In genomic region chr7:14115706-14116105, GRCh38 we compare ENCODE assay signal across 15 cellular contexts.
DNase-seq lines count a peak whose midpoint lies in the region; ATAC-seq and TF ChIP-seq lines count a peak whose summit lies in the region.
"Had no signal": no experiment of that assay in that cellular context is flagged by ENCODE, and none has a peak within 500 bp of the region (broad histone marks: within the 10 kb centered on the region; RNA-seq: fewer than 3 reads in every experiment).

No MANE protein-coding gene starts in this region.

- no peak overlapping the region for H3K56ac ChIP-seq in mesendoderm (ENCODE audit: low read length)

- no peak overlapping the region for H3K4me3 Mint-ChIP-seq in HFFc6
- H3K4me3 Mint-ChIP-seq: CD4-positive, alpha-beta memory T cell had no signal

- H3K18ac ChIP-seq in mesendoderm (ENCODE audit: low read length) = no peak overlapping the region

- no peak overlapping the region for H2BK120ac ChIP-seq in mesendoderm (ENCODE audit: low read depth, low read length)

- no peak overlapping the region for H2AK5ac ChIP-seq in mesendoderm (ENCODE audit: low read length)

- H2BK5ac ChIP-seq in mesendoderm (ENCODE audit: low read length) = no peak overlapping the region

- no peak overlapping the region for H3K4me3 ChIP-seq in mesendoderm (ENCODE audit: low read length)
- H3K4me3 ChIP-seq: A549 had no signal

- no peak overlapping the region for H3K27ac Mint-ChIP-seq in HFFc6
- H3K27ac Mint-ChIP-seq: CD4-positive, alpha-beta memory T cell had no signal

- H3K79me2 ChIP-seq in mesendoderm (ENCODE audit: control insufficient read depth, insufficient read depth, low read length) = no peaks in the 10 kb centered on the region

- no peaks in the 10 kb centered on the region for H3K36me3 Mint-ChIP-seq in HFFc6 (ENCODE audit: low read depth)
- H3K36me3 Mint-ChIP-seq: CD4-positive, alpha-beta memory T cell had no signal

- TF ChIP-seq CTCF in HFFc6 (IDR thresholded peaks at IDR 0.05) = no peak

- H3K9ac ChIP-seq in mesendoderm (ENCODE audit: low read length) = no peak overlapping the region

- H4K8ac ChIP-seq in mesendoderm (ENCODE audit: low read depth, low read length) = no peak overlapping the region

- H3K4ac ChIP-seq in mesendoderm (ENCODE audit: low read depth, low read length) = no peak overlapping the region

- H3K4me1 ChIP-seq in mesendoderm (ENCODE audit: control insufficient read depth, low read depth, low read length) = no peaks in the 10 kb centered on the region
- H3K4me1 ChIP-seq: A549, BE2C had no signal

- H3K23ac ChIP-seq in mesendoderm (ENCODE audit: low read length) = no peak overlapping the region

- WGBS in mesendoderm (ENCODE audit: extremely low coverage, insufficient coverage, low lambda C conversion rate) = no CpG with 5 or more reads among the region's 2 CpGs

- DNase-seq in HS-5 (ENCODE audit: low read depth) (peak; percentile 34), amniotic epithelial cell (ENCODE audit: low read depth) (peak; percentile 22), fibroblast of gingiva (ENCODE audit: low read depth) (peak; percentile 20), mesendoderm (peak; percentile 8), HFFc6 (no peak), foreskin melanocyte (no peak)
- no peak for DNase-seq in activated naive CD4-positive, alpha-beta T cell treated with anti-CD3 and anti-CD28 coated beads, Interleukin-2, amount 50 U/mL, for 16 hours
- DNase-seq: BE2C; CD4-positive, alpha-beta memory T cell; DMS79; HCEC 1CT; IMR-90 had no signal

- no peaks in the 10 kb centered on the region for H3K4me1 Mint-ChIP-seq in HFFc6 (ENCODE audit: low read depth)
- H3K4me1 Mint-ChIP-seq: CD4-positive, alpha-beta memory T cell had no signal

- H3K4me2 ChIP-seq in mesendoderm (ENCODE audit: low read length) = no peak overlapping the region
- H3K4me2 ChIP-seq: A549 had no signal

- no peak overlapping the region for H2BK15ac ChIP-seq in mesendoderm (replicated peaks; ENCODE audit: low read depth)

- no peaks in the 10 kb centered on the region for H3K9me3 Mint-ChIP-seq in HFFc6

- no peaks in the 10 kb centered on the region for H3K27me3 ChIP-seq in mesendoderm (ENCODE audit: insufficient read depth, low read length, poor library complexity)
- H3K27me3 ChIP-seq: BE2C had no signal

- H3K79me1 ChIP-seq in mesendoderm (ENCODE audit: low read length) = no peaks in the 10 kb centered on the region

- H3K27ac ChIP-seq in mesendoderm (ENCODE audit: low read depth, low read length) = no peak overlapping the region
- H3K27ac ChIP-seq: A549, C4-2B had no signal

- H3K27me3 Mint-ChIP-seq in HFFc6 (ENCODE audit: insufficient read depth) = no peaks in the 10 kb centered on the region; the same call in 1 of the 2 replicates
- H3K27me3 Mint-ChIP-seq: CD4-positive, alpha-beta memory T cell had no signal

- no peak overlapping the region for H4K5ac ChIP-seq in mesendoderm (ENCODE audit: low read length)

- no peaks in the 10 kb centered on the region for H3K36me3 ChIP-seq in mesendoderm (ENCODE audit: control insufficient read depth, insufficient read depth, low read length)
- H3K36me3 ChIP-seq: BE2C had no signal

- no peak for ATAC-seq in HG03571 (IDR thresholded peaks at IDR 0.05; ENCODE audit: unreplicated experiment)
- ATAC-seq: A549 had no signal

Comparison
In these comparisons a context has a peak if more than half of its experiments do, and no peak if none do; other contexts are left out.
1. DNase-seq: peak in HS-5 (single experiment), amniotic epithelial cell (single experiment), fibroblast of gingiva (single experiment) and mesendoderm (single experiment); none in activated naive CD4-positive, alpha-beta T cell treated with anti-CD3 and anti-CD28 coated beads, Interleukin-2, amount 50 U/mL, for 16 hours (single experiment), HFFc6 (single experiment) and foreskin melanocyte (single experiment).